In genomic region chr20:62952373-62953166, GRCh38 we compare ENCODE assay signal across 9 cellular contexts. TPM values are rescaled to one million over a fixed set of nuclear protein-coding genes. Genes with fewer than 3 reads are reported as not detected.
DNase-seq lines count a peak whose midpoint lies in the region; ATAC-seq lines count a peak whose summit lies in the region.
"Had no signal": no experiment of that assay in that cellular context is flagged by ENCODE, and none has a peak within 500 bp of the region (broad histone marks: within the 10 kb centered on the region; RNA-seq: fewer than 3 reads in every experiment).

Gene SLC17A9 (plus strand): TSS chr20:62952709. CDS start chr20:62952831, 122 bp downstream.

- H3K27me3 ChIP-seq in mesendoderm (ENCODE audit: insufficient read depth, low read length, poor library complexity): no peaks in the 10 kb centered on the region
- no peaks in the 10 kb centered on the region for H3K27me3 ChIP-seq in thymus (ENCODE audit: control insufficient read depth, insufficient read depth)

- peaks cover 3% of the 10 kb centered on the region for H3K9me3 ChIP-seq in thymus (ENCODE audit: control insufficient read depth)

- H2AK5ac ChIP-seq in mesendoderm (ENCODE audit: low read length): peak within 1 kb of the TSS; percentile 88

- no peak within 1 kb of the TSS for H3K27ac ChIP-seq in mesendoderm (ENCODE audit: low read depth, low read length)
- peak within 1 kb of the TSS; percentile 90 for H3K27ac ChIP-seq in thymus (ENCODE audit: low read depth)
- H3K27ac ChIP-seq: 22Rv1 had no signal

- ATAC-seq in HG03066 (IDR thresholded peaks at IDR 0.05; ENCODE audit: low read depth, unreplicated experiment): peak; percentile 44
- ATAC-seq in HG02884 (IDR thresholded peaks at IDR 0.05; ENCODE audit: unreplicated experiment): no peak

- H3K23ac ChIP-seq in mesendoderm (ENCODE audit: low read length): peak within 1 kb of the TSS; percentile 1

- peak within 1 kb of the TSS; percentile 40 for H3K18ac ChIP-seq in mesendoderm (ENCODE audit: low read length)

- H3K4me1 ChIP-seq in mesendoderm (ENCODE audit: control insufficient read depth, low read depth, low read length) (peaks cover 5% of the 10 kb centered on the region), thymus (ENCODE audit: control insufficient read depth, insufficient read depth, low read length) (peaks cover 24% of the 10 kb centered on the region)

- no peak within 1 kb of the TSS for H4K5ac ChIP-seq in mesendoderm (ENCODE audit: low read length)

- H2BK15ac ChIP-seq in mesendoderm (replicated peaks; ENCODE audit: low read depth): no peak within 1 kb of the TSS

- WGBS in mesendoderm (ENCODE audit: extremely low coverage, insufficient coverage, low lambda C conversion rate): no CpG with 5 or more reads among the region's 40 CpGs
- WGBS in thymus: 9% methylated on average over 40 of the region's 40 CpGs

- H2BK5ac ChIP-seq in mesendoderm (ENCODE audit: low read length): no peak within 1 kb of the TSS

- H3K36me3 ChIP-seq in mesendoderm (ENCODE audit: control insufficient read depth, insufficient read depth, low read length) (peaks cover 8% of the 10 kb centered on the region), thymus (ENCODE audit: control insufficient read depth, insufficient read depth) (peaks cover 25% of the 10 kb centered on the region)

- H3K9ac ChIP-seq in mesendoderm (ENCODE audit: low read length): peak within 1 kb of the TSS; percentile 84

- peaks cover 4% of the 10 kb centered on the region for H3K79me2 ChIP-seq in mesendoderm (ENCODE audit: control insufficient read depth, insufficient read depth, low read length)

- DNase-seq in NK-92 treated with Interleukin-12 subunit alpha and Interleukin-12 subunit beta, amount 100 ng/mL, for 24 hours (lab: John Stamatoyannopoulos, UW): peak; percentile 55
- DNase-seq in NK-92 (lab: John Stamatoyannopoulos, UW; ENCODE audit: unreplicated experiment) (no peak), T-helper 2 cell (peak in 3 of 5 experiments; percentile 28 to 40 (median 38)), mesendoderm (peak; percentile 87)
- DNase-seq in effector CD8-positive, alpha-beta T cell (lab: John Stamatoyannopoulos, UW): peak; percentile 34

- no peak within 1 kb of the TSS for H2BK120ac ChIP-seq in mesendoderm (ENCODE audit: low read depth, low read length)

- peaks cover 13% of the 10 kb centered on the region for H3K79me1 ChIP-seq in mesendoderm (ENCODE audit: low read length)

- no peak within 1 kb of the TSS for H4K8ac ChIP-seq in mesendoderm (ENCODE audit: low read depth, low read length)

- H3K4ac ChIP-seq in mesendoderm (ENCODE audit: low read depth, low read length): peak within 1 kb of the TSS; percentile 50

- H3K4me3 ChIP-seq in mesendoderm (ENCODE audit: low read length) (peak within 1 kb of the TSS; percentile 41), thymus (ENCODE audit: low read length) (peak within 1 kb of the TSS; percentile 33)

- peak within 1 kb of the TSS; percentile 91 for H3K56ac ChIP-seq in mesendoderm (ENCODE audit: low read length)

- peak within 1 kb of the TSS; percentile 80 for H3K4me2 ChIP-seq in mesendoderm (ENCODE audit: low read length)

RNA-seq across cellular contexts. Expression of gene SLC17A9, which starts in this region (rescaled TPM):
- polyA plus RNA-seq in mesendoderm (2013, experiment 1 of 2): 11.4 TPM
- 12.4 TPM for polyA plus RNA-seq in mesendoderm (2013, experiment 2 of 2)
- 10.0 TPM for polyA plus RNA-seq in thymus
